ENCODE assay signal across 1 cellular context in the genomic region with DNA sequence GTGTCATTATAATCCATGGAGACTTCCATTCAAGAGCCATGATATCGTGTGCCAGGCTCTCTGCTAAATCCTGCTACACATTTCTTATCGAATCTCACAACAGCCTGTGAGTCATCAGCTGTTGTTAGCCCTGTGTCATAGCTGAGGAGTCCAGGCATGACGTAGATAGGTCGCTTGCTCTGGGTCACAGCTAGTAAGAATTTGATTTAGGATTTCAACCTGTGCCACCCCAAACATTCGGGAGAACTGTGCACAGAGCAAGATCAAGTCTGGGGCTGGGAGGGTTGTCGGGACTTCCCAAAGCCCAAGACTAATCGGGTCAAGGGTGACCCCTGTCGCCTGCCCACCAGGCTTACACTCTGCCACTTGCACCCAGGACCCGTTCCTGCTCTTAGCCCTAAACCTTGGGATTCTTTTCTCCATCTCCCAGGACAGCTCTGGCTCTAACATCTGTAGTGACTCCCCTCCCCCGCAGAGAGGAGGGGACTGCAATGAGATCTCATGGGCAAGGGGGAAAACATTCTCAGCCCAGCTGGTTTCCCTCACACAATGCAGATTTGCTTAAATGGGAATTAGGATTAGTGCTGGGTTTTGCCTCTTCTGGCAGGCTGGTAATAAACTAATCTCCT.
TF ChIP-seq lines count a peak whose summit lies in the region.

No MANE protein-coding gene starts in this region.

TF ChIP-seq in K562, 482 proteins besides CTCF, POLR2A, EP300 and RAD21 (continues in another document):
- no peak for TF ChIP-seq LEF1 (IDR thresholded peaks at IDR 0.05)
- TF ChIP-seq PHF8 (IDR thresholded peaks at IDR 0.05; ENCODE audit: borderline replicate concordance, low read length): no peak
- no peak for TF ChIP-seq ZNF282 (CRISPR knock-in tag; IDR thresholded peaks at IDR 0.05)
- TF ChIP-seq SP2 (IDR thresholded peaks at IDR 0.05; ENCODE audit: extremely low read depth, low read depth, low read length, poor library complexity, severe bottlenecking): no peak
- no peak; a peak in 1 of 4 replicates for TF ChIP-seq TRIM24 (IDR thresholded peaks at IDR 0.05)
- no peak for TF ChIP-seq NR2C1 (IDR thresholded peaks at IDR 0.05)
- peak; percentile 36; the same call in 1 of the 2 replicates for TF ChIP-seq NR2C1 (tag; IDR thresholded peaks at IDR 0.05)
- TF ChIP-seq, protein P1, sequence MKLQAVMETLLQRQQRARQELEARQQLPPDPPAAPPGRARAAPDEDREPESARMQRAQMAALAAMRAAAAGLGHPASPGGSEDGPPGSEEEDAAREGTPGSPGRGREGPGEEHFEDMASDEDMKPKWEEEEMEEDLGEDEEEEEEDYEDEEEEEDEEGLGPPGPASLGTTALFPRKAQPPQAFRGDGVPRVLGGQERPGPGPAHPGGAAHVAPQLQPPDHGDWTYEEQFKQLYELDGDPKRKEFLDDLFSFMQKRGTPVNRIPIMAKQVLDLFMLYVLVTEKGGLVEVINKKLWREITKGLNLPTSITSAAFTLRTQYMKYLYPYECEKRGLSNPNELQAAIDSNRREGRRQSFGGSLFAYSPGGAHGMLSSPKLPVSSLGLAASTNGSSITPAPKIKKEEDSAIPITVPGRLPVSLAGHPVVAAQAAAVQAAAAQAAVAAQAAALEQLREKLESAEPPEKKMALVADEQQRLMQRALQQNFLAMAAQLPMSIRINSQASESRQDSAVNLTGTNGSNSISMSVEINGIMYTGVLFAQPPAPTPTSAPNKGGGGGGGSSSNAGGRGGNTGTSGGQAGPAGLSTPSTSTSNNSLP (IDR thresholded peaks at IDR 0.05; ENCODE audit: borderline replicate concordance, low read depth, low read length): peak; percentile 54; the same call in 1 of the 2 replicates
- peak in 1 of 2 experiments; percentile 71; a peak in 2 of 4 replicates for TF ChIP-seq TBL1XR1 (IDR thresholded peaks at IDR 0.05; ENCODE audit: low read length in 2 of 2)
- TF ChIP-seq SMARCA4 (IDR thresholded peaks at IDR 0.05): peak; percentile 80
- no peak for TF ChIP-seq MAFG (tag; conservative IDR thresholded peaks at IDR 0.05)
- no peak for TF ChIP-seq RBM22 (IDR thresholded peaks at IDR 0.05; ENCODE audit: low read depth, low read length, poor library complexity, severe bottlenecking)
- no peak for TF ChIP-seq SAFB (IDR thresholded peaks at IDR 0.05; ENCODE audit: borderline replicate concordance, low read depth, low read length)
- TF ChIP-seq, protein P2, sequence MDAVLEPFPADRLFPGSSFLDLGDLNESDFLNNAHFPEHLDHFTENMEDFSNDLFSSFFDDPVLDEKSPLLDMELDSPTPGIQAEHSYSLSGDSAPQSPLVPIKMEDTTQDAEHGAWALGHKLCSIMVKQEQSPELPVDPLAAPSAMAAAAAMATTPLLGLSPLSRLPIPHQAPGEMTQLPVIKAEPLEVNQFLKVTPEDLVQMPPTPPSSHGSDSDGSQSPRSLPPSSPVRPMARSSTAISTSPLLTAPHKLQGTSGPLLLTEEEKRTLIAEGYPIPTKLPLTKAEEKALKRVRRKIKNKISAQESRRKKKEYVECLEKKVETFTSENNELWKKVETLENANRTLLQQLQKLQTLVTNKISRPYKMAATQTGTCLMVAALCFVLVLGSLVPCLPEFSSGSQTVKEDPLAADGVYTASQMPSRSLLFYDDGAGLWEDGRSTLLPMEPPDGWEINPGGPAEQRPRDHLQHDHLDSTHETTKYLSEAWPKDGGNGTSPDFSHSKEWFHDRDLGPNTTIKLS (IDR thresholded peaks at IDR 0.05; ENCODE audit: borderline replicate concordance, low read depth): no peak
- TF ChIP-seq PHB2 (IDR thresholded peaks at IDR 0.05; ENCODE audit: low read depth): no peak
- TF ChIP-seq SMARCE1 (IDR thresholded peaks at IDR 0.05): peak; percentile 61; the same call in 1 of the 2 replicates
- no peak for TF ChIP-seq NR2C2 (CRISPR knock-in tag; IDR thresholded peaks at IDR 0.05)
- peak; percentile 55; the same call in 1 of the 2 replicates for TF ChIP-seq NR2C2 (tag; IDR thresholded peaks at IDR 0.05)
- TF ChIP-seq TCF3 (CRISPR knock-in tag; IDR thresholded peaks at IDR 0.05): peak; percentile 75
- TF ChIP-seq ZNF764 (CRISPR knock-in tag; IDR thresholded peaks at IDR 0.05; ENCODE audit: low read depth): no peak
- TF ChIP-seq RFX1 (IDR thresholded peaks at IDR 0.05): no peak
- TF ChIP-seq ZBTB17 (CRISPR knock-in tag; IDR thresholded peaks at IDR 0.05): no peak
- TF ChIP-seq NFE2 (IDR thresholded peaks at IDR 0.05; ENCODE audit: low read depth): peak; percentile 62; the same call in 1 of the 2 replicates
- TF ChIP-seq JUN (IDR thresholded peaks at IDR 0.05; ENCODE audit: borderline replicate concordance, low read depth, low read length): peak; percentile 97
- TF ChIP-seq JUN (CRISPR knock-in tag; IDR thresholded peaks at IDR 0.05; ENCODE audit: borderline replicate concordance): no peak
- no peak for TF ChIP-seq GABPB1 (CRISPR knock-in tag; IDR thresholded peaks at IDR 0.05)
- TF ChIP-seq, protein P3, sequence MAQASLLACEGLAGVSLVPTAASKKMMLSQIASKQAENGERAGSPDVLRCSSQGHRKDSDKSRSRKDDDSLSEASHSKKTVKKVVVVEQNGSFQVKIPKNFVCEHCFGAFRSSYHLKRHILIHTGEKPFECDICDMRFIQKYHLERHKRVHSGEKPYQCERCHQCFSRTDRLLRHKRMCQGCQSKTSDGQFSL (CRISPR knock-in tag; IDR thresholded peaks at IDR 0.05): no peak
- TF ChIP-seq, protein P3 (tag; IDR thresholded peaks at IDR 0.05): no peak
- TF ChIP-seq, protein P4, sequence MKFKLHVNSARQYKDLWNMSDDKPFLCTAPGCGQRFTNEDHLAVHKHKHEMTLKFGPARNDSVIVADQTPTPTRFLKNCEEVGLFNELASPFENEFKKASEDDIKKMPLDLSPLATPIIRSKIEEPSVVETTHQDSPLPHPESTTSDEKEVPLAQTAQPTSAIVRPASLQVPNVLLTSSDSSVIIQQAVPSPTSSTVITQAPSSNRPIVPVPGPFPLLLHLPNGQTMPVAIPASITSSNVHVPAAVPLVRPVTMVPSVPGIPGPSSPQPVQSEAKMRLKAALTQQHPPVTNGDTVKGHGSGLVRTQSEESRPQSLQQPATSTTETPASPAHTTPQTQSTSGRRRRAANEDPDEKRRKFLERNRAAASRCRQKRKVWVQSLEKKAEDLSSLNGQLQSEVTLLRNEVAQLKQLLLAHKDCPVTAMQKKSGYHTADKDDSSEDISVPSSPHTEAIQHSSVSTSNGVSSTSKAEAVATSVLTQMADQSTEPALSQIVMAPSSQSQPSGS (CRISPR knock-in tag; IDR thresholded peaks at IDR 0.05): no peak
- TF ChIP-seq BCL6 (CRISPR knock-in tag; IDR thresholded peaks at IDR 0.05): no peak
- TF ChIP-seq DACH1 (IDR thresholded peaks at IDR 0.05; ENCODE audit: partially characterized antibody): peak; percentile 76
- TF ChIP-seq SIN3A (IDR thresholded peaks at IDR 0.05; ENCODE audit: borderline replicate concordance in 2 of 2, control insufficient read depth in 1 of 2, low read depth in 2 of 2, low read length in 2 of 2): no peak
- TF ChIP-seq, protein P5, sequence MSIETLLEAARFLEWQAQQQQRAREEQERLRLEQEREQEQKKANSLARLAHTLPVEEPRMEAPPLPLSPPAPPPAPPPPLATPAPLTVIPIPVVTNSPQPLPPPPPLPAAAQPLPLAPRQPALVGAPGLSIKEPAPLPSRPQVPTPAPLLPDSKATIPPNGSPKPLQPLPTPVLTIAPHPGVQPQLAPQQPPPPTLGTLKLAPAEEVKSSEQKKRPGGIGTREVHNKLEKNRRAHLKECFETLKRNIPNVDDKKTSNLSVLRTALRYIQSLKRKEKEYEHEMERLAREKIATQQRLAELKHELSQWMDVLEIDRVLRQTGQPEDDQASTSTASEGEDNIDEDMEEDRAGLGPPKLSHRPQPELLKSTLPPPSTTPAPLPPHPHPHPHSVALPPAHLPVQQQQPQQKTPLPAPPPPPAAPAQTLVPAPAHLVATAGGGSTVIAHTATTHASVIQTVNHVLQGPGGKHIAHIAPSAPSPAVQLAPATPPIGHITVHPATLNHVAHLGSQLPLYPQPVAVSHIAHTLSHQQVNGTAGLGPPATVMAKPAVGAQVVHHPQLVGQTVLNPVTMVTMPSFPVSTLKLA (conservative IDR thresholded peaks at IDR 0.05): 0 out of 4 replicates have a peak, but pooled peaks of 1 of the 2 experiments have one; percentile 18
- TF ChIP-seq NCOA1 (IDR thresholded peaks at IDR 0.05; ENCODE audit: low read depth): peak; percentile 57; the same call in 1 of the 2 replicates
- TF ChIP-seq KHSRP (IDR thresholded peaks at IDR 0.05): no peak
- no peak for TF ChIP-seq HDAC3 (IDR thresholded peaks at IDR 0.05; ENCODE audit: borderline replicate concordance, partially characterized antibody)
- TF ChIP-seq USF2 (CRISPR knock-in tag; IDR thresholded peaks at IDR 0.05): no peak
- TF ChIP-seq, protein P6, sequence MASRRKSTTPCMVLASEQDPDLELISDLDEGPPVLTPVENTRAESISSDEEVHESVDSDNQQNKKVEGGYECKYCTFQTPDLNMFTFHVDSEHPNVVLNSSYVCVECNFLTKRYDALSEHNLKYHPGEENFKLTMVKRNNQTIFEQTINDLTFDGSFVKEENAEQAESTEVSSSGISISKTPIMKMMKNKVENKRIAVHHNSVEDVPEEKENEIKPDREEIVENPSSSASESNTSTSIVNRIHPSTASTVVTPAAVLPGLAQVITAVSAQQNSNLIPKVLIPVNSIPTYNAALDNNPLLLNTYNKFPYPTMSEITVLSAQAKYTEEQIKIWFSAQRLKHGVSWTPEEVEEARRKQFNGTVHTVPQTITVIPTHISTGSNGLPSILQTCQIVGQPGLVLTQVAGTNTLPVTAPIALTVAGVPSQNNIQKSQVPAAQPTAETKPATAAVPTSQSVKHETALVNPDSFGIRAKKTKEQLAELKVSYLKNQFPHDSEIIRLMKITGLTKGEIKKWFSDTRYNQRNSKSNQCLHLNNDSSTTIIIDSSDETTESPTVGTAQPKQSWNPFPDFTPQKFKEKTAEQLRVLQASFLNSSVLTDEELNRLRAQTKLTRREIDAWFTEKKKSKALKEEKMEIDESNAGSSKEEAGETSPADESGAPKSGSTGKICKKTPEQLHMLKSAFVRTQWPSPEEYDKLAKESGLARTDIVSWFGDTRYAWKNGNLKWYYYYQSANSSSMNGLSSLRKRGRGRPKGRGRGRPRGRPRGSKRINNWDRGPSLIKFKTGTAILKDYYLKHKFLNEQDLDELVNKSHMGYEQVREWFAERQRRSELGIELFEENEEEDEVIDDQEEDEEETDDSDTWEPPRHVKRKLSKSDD (conservative IDR thresholded peaks at IDR 0.05; ENCODE audit: low read length): no peak
- no peak for TF ChIP-seq RAD51 (IDR thresholded peaks at IDR 0.05; ENCODE audit: borderline replicate concordance, low read depth)
- TF ChIP-seq RBM17 (IDR thresholded peaks at IDR 0.05; ENCODE audit: borderline replicate concordance, low read depth, low read length): no peak
- no peak for TF ChIP-seq ZNF639 (CRISPR knock-in tag; conservative IDR thresholded peaks at IDR 0.05 in 1 of 2, IDR thresholded peaks at IDR 0.05 in 1 of 2)
- TF ChIP-seq NFYB (IDR thresholded peaks at IDR 0.05; ENCODE audit: extremely low read depth, insufficient read length): no peak
- TF ChIP-seq ZEB2 (IDR thresholded peaks at IDR 0.05): no peak
- TF ChIP-seq CBFB (CRISPR knock-in tag; IDR thresholded peaks at IDR 0.05): no peak
- no peak for TF ChIP-seq MLLT1 (IDR thresholded peaks at IDR 0.05)
- no peak for TF ChIP-seq KAT2B (IDR thresholded peaks at IDR 0.05; ENCODE audit: low read depth, low read length)
- no peak for TF ChIP-seq NUFIP1 (IDR thresholded peaks at IDR 0.05; ENCODE audit: partially characterized antibody)
- no peak for TF ChIP-seq HDGF (IDR thresholded peaks at IDR 0.05)
- TF ChIP-seq ZC3H11A (IDR thresholded peaks at IDR 0.05; ENCODE audit: low read depth, low read length): no peak
- no peak for TF ChIP-seq ESRRA (IDR thresholded peaks at IDR 0.05; ENCODE audit: borderline replicate concordance, low read depth)
- TF ChIP-seq MYBL2 (IDR thresholded peaks at IDR 0.05; ENCODE audit: low read depth): no peak
- no peak for TF ChIP-seq MYBL2 (CRISPR knock-in tag; IDR thresholded peaks at IDR 0.05; ENCODE audit: borderline replicate concordance)
- TF ChIP-seq ZNF224 (CRISPR knock-in tag; IDR thresholded peaks at IDR 0.05): no peak
- TF ChIP-seq BRCA1 (IDR thresholded peaks at IDR 0.05): no peak
- TF ChIP-seq BRCA1 (CRISPR knock-in tag; IDR thresholded peaks at IDR 0.05): no peak
- no peak for TF ChIP-seq HLTF (IDR thresholded peaks at IDR 0.05)
- no peak for TF ChIP-seq ERF (CRISPR knock-in tag; IDR thresholded peaks at IDR 0.05)
- no peak for TF ChIP-seq ZNF79 (CRISPR knock-in tag; IDR thresholded peaks at IDR 0.05; ENCODE audit: low read depth)
